10 cellular contexts compared by ENCODE assay signal in the genomic region with DNA sequence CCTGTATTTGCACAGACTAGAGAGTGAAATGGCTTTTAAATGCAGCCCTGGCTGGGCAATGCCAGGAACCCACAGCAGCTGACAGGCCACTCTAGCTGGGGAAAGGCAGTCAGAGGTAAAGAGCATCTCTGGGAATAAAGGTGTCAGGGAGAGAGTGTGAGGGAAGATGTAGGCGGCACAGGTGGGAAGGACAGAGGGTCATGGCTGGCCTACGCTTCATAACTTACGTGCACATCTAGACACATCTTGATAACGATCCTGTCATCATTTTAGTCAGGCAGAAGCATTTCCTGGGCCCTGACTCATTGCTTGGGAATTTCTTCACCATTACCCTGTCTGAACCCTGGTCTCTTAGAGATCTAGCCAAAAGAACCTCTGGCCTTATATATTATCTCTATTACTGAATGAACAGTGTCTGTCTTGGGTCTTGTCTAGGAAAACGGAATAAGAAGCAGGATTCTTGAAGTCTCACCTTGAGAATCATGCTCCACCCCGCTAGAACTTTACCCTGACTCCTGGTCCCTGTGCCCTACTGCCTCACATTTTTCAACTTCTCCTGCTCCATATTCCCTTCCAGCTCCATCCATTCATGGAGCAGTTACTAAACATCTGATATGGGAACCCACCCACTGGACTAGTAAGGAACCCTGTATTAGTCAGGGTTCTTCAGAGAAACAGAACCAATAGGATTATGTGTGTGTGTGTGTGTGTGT.
DNase-seq lines count a peak whose midpoint lies in the region; FAIRE-seq and TF ChIP-seq lines count a peak whose summit lies in the region.
"Had no signal": no experiment of that assay in that cellular context is flagged by ENCODE, and none has a peak within 500 bp of the region (broad histone marks: within the 10 kb centered on the region; RNA-seq: fewer than 3 reads in every experiment).

No MANE protein-coding gene starts in this region.

- peaks cover 23% of the 10 kb centered on the region for H3K4me1 ChIP-seq in astrocyte (ENCODE audit: insufficient read depth, low read length)
- peaks cover 8 to 64% (median 20%) of the 10 kb centered on the region in 3 donors for H3K4me1 ChIP-seq in esophagus squamous epithelium

- H3K9ac ChIP-seq in astrocyte (ENCODE audit: low read length): peak overlapping the region; percentile 60

- DNase-seq in Caki2 (ENCODE audit: low read depth) (peak; percentile 72), HT1080 (ENCODE audit: low read depth) (peak; percentile 98), astrocyte (ENCODE audit: low read depth) (peak; percentile 96), mesothelial cell of epicardium (ENCODE audit: low spot score in 2 of 2, unreplicated experiment in 2 of 2) (no peak), Ammon's horn (ENCODE audit: low spot score) (no peak), esophagus squamous epithelium (lab: John Stamatoyannopoulos, UW) (no peak), GDM1 (lab: John Stamatoyannopoulos, UW) (no peak), NCI-H1417 (lab: John Stamatoyannopoulos, UW) (no peak)

- H3K9me3 ChIP-seq in astrocyte (ENCODE audit: insufficient read depth, low read depth, low read length) (no peaks in the 10 kb centered on the region), esophagus squamous epithelium (no peaks in the 10 kb centered on the region)

- peak overlapping the region; percentile 69 for H3K4me2 ChIP-seq in astrocyte (ENCODE audit: low read length)

- no peak for TF ChIP-seq POLR2A in esophagus squamous epithelium (IDR thresholded peaks at IDR 0.05)

- intact Hi-C loops in esophagus squamous epithelium (cut with DNase I): no loop called here

- H3K27ac Mint-ChIP-seq in astrocyte (ENCODE audit: unreplicated experiment) (peak overlapping the region; percentile 95), mesothelial cell of epicardium (peak overlapping the region; percentile 78)

- H3K27me3 ChIP-seq in astrocyte (ENCODE audit: insufficient read depth, low read length): no peaks in the 10 kb centered on the region
- no peaks in the 10 kb centered on the region for H3K27me3 ChIP-seq in esophagus squamous epithelium

- no peaks in the 10 kb centered on the region for H3K27me3 Mint-ChIP-seq in astrocyte (ENCODE audit: low read depth, unreplicated experiment)
- no peaks in the 10 kb centered on the region for H3K27me3 Mint-ChIP-seq in mesothelial cell of epicardium (ENCODE audit: low read depth)
- H3K27me3 Mint-ChIP-seq: central memory CD8-positive, alpha-beta T cell had no signal

- H3K36me3 ChIP-seq in astrocyte (ENCODE audit: insufficient read depth, low read length) (no peaks in the 10 kb centered on the region), esophagus squamous epithelium (no peaks in the 10 kb centered on the region)

- H3K4me1 Mint-ChIP-seq in astrocyte (ENCODE audit: low read depth, unreplicated experiment) (peaks cover 40% of the 10 kb centered on the region), mesothelial cell of epicardium (peaks cover 22% of the 10 kb centered on the region)
- H3K4me1 Mint-ChIP-seq: central memory CD8-positive, alpha-beta T cell had no signal

- H3K9me3 Mint-ChIP-seq in astrocyte (ENCODE audit: unreplicated experiment): peaks cover 2% of the 10 kb centered on the region
- no peaks in the 10 kb centered on the region for H3K9me3 Mint-ChIP-seq in mesothelial cell of epicardium
- H3K9me3 Mint-ChIP-seq: central memory CD8-positive, alpha-beta T cell had no signal

- FAIRE-seq in astrocyte (lab: Jason Lieb, UNC): peak; percentile 94

- 34 to 58% methylated on average over 6 of the region's 6 CpGs for whole genome bisulfite sequencing in esophagus squamous epithelium, 2 donors

- H4K20me1 ChIP-seq in astrocyte (ENCODE audit: insufficient read depth, low read length): no peaks in the 10 kb centered on the region

- H3K36me3 Mint-ChIP-seq in astrocyte (ENCODE audit: low read depth, unreplicated experiment) (peaks cover 3% of the 10 kb centered on the region), mesothelial cell of epicardium (no peaks in the 10 kb centered on the region)

- no peaks in the 10 kb centered on the region for H3K79me2 ChIP-seq in astrocyte (ENCODE audit: insufficient read depth, low read length)

- peak overlapping the region; percentile 52 for H2AFZ ChIP-seq in astrocyte (ENCODE audit: low read depth, low read length)

- TF ChIP-seq CTCF in astrocyte (IDR thresholded peaks at IDR 0.05; ENCODE audit: insufficient read depth, low read depth, low read length) (no peak), mesothelial cell of epicardium (IDR thresholded peaks at IDR 0.05; ENCODE audit: unreplicated experiment) (no peak), esophagus squamous epithelium (IDR thresholded peaks at IDR 0.05) (no peak)

- H3K4me3 Mint-ChIP-seq in astrocyte (ENCODE audit: unreplicated experiment): peak overlapping the region; percentile 3
- no peak overlapping the region for H3K4me3 Mint-ChIP-seq in mesothelial cell of epicardium
- H3K4me3 Mint-ChIP-seq: central memory CD8-positive, alpha-beta T cell had no signal

- H3K4me3 ChIP-seq in astrocyte (ENCODE audit: insufficient read depth, low read depth, low read length): no peak overlapping the region
- no peak overlapping the region for H3K4me3 ChIP-seq in esophagus squamous epithelium

- H3K27ac ChIP-seq in astrocyte (ENCODE audit: low read depth, low read length) (peak overlapping the region; percentile 88), esophagus squamous epithelium (peak overlapping the region in 2 of 4 donors; percentile 7 to 33)
- H3K27ac ChIP-seq: HL-60 had no signal

- in situ Hi-C loops in Caki2 (cut with HindIII; ENCODE audit: low pct_unique_long_range_greater_than_20kb, low sequenced_read_pairs): no loop called here

Comparison
In these comparisons a context has a peak if more than half of its experiments do, and no peak if none do; other contexts are left out.
1. DNase-seq: peak in Caki2 (single experiment), HT1080 (single experiment) and astrocyte (single experiment); none in mesothelial cell of epicardium (0 of 2), Ammon's horn (single experiment), esophagus squamous epithelium (single experiment), GDM1 (single experiment) and NCI-H1417 (0 of 3).